ENCODE assay signal across 17 cellular contexts in the genomic region with DNA sequence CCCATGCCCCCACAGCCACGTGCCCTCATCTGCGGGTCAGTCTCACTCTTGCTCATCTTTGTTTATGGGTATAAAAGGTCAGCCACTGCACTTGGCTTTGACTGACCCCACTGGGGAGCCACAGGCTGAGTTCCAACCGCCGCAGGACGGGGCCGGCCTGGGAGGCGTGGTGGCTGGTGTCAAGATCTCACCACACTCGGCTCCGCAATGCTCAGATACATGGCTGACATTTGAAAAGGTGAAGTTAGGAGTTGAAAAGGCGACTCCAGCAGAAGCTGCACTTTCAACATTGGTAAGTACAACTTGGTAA. TPM values are rescaled to one million over a fixed set of nuclear protein-coding genes. Genes with fewer than 3 reads are reported as not detected.
DNase-seq lines count a peak whose midpoint lies in the region; ATAC-seq and TF ChIP-seq lines count a peak whose summit lies in the region.
"Had no signal": no experiment of that assay in that cellular context is flagged by ENCODE, and none has a peak within 500 bp of the region (broad histone marks: within the 10 kb centered on the region; RNA-seq: fewer than 3 reads in every experiment).

No MANE protein-coding gene starts in this region.

- peaks cover 29% of the 10 kb centered on the region for H3K79me1 ChIP-seq in mesenchymal stem cell (replicated peaks; ENCODE audit: low read length, poor library complexity, severe bottlenecking)

- H2BK120ac ChIP-seq in mesenchymal stem cell (ENCODE audit: low read depth, low read length) = no peak overlapping the region

- peak overlapping the region; percentile 16 for H4K8ac ChIP-seq in mesenchymal stem cell (ENCODE audit: low read length)

- intact Hi-C loops in heart left ventricle (cut with DNase I) = no loop called here

- no peaks in the 10 kb centered on the region for H3K9me3 Mint-ChIP-seq in stimulated activated naive CD8-positive, alpha-beta T cell treated with anti-CD3 and anti-CD28 coated beads, Interleukin-15, Interleukin-2, amounts not matched to agents 100 ng/mL and 50 ng/mL, for 24 hours
- H3K9me3 Mint-ChIP-seq in stimulated activated naive CD8-positive, alpha-beta T cell treated with anti-CD3 and anti-CD28 coated beads, Interleukin-15, amount 100 ng/mL, for 72 hours = no peaks in the 10 kb centered on the region
- H3K9me3 Mint-ChIP-seq: CD4-positive, CD25-positive, alpha-beta regulatory T cell had no signal

- H3K4me1 Mint-ChIP-seq in stimulated activated naive CD8-positive, alpha-beta T cell treated with anti-CD3 and anti-CD28 coated beads, Interleukin-15, Interleukin-2, amounts not matched to agents 100 ng/mL and 50 ng/mL, for 24 hours (ENCODE audit: low read depth) = peaks cover 19% of the 10 kb centered on the region
- H3K4me1 Mint-ChIP-seq in stimulated activated naive CD8-positive, alpha-beta T cell treated with anti-CD3 and anti-CD28 coated beads, Interleukin-15, amount 100 ng/mL, for 72 hours = peaks cover 15% of the 10 kb centered on the region

- no peak overlapping the region for H3K4me3 ChIP-seq in coronary artery
- H3K4me3 ChIP-seq in mesenchymal stem cell (ENCODE audit: insufficient read depth in 1 of 2, low read depth in 1 of 2, low read length in 2 of 2) = no peak overlapping the region
- H3K4me3 ChIP-seq in heart left ventricle = no peak overlapping the region
- H3K4me3 ChIP-seq: A549, GM12878 had no signal

- H3K27ac ChIP-seq in coronary artery (peak overlapping the region; percentile 9 to 43), mesenchymal stem cell (ENCODE audit: low read length, poor library complexity, severe bottlenecking) (no peak overlapping the region), heart left ventricle (peak overlapping the region in 1 of 12 donors; percentile 83)
- H3K27ac ChIP-seq: A549 had no signal

- no peak for ATAC-seq in stimulated activated naive CD8-positive, alpha-beta T cell treated with anti-CD3 and anti-CD28 coated beads, Interleukin-15, amount 100 ng/mL, for 72 hours
- ATAC-seq in omental fat pad (ENCODE audit: low FRiP score) (no peak), heart left ventricle (no peak)
- ATAC-seq: GM12878, HCT116, Right ventricle myocardium inferior had no signal

- TF ChIP-seq POLR2A in heart left ventricle (IDR thresholded peaks at IDR 0.05) = no peak

- H2AFZ ChIP-seq in mesenchymal stem cell (ENCODE audit: low read depth, low read length) = no peak overlapping the region

- DNase-seq in stimulated activated naive CD8-positive, alpha-beta T cell treated with anti-CD3 and anti-CD28 coated beads, Interleukin-15, amount 100 ng/mL, for 72 hours = no peak
- DNase-seq in coronary artery (ENCODE audit: low spot score) = no peak
- peak; percentile 28 for DNase-seq in mesenchymal stem cell
- DNase-seq in omental fat pad (ENCODE audit: low spot score) = no peak
- DNase-seq in heart left ventricle = no peak
- no peak for DNase-seq in glomerular visceral epithelial cell (ENCODE audit: extremely low spot score)
- DNase-seq: Calu3; CD4-positive, CD25-positive, alpha-beta regulatory T cell; NCI-H1092; NCI-H526 had no signal

- H2BK5ac ChIP-seq in mesenchymal stem cell (ENCODE audit: low read depth, low read length, poor library complexity, severe bottlenecking) = no peak overlapping the region

- no peak overlapping the region for H2AK5ac ChIP-seq in mesenchymal stem cell (ENCODE audit: low read length, severe bottlenecking)

- H3K27me3 ChIP-seq in mesenchymal stem cell (ENCODE audit: control insufficient read depth in 1 of 2, insufficient read depth in 1 of 2, low read length in 2 of 2) (no peaks in the 10 kb centered on the region), heart left ventricle (no peaks in the 10 kb centered on the region)

- H3K36me3 ChIP-seq in mesenchymal stem cell (ENCODE audit: control insufficient read depth in 1 of 2, insufficient read depth in 2 of 2, low read depth in 1 of 2, low read length in 2 of 2) (peaks cover 83 to 84% of the 10 kb centered on the region in 2 experiments), heart left ventricle (peaks cover 0 to 88% (median 87%) of the 10 kb centered on the region in 9 donors)

- peaks cover 46% of the 10 kb centered on the region for H3K36me3 Mint-ChIP-seq in stimulated activated naive CD8-positive, alpha-beta T cell treated with anti-CD3 and anti-CD28 coated beads, Interleukin-15, Interleukin-2, amounts not matched to agents 100 ng/mL and 50 ng/mL, for 24 hours (ENCODE audit: low read depth)

- H3K4ac ChIP-seq in mesenchymal stem cell (ENCODE audit: low read depth in 1 of 2, low read length in 2 of 2) = no peak overlapping the region

- peak overlapping the region in 1 of 2 experiments; percentile 57 for H3K23ac ChIP-seq in mesenchymal stem cell (ENCODE audit: low read length in 2 of 2)

- H2BK15ac ChIP-seq in mesenchymal stem cell (ENCODE audit: low read depth, poor library complexity, severe bottlenecking) = no peak overlapping the region

- H3K9ac ChIP-seq in mesenchymal stem cell (ENCODE audit: low read length) = no peak overlapping the region

- peak overlapping the region; percentile 36 for H3K27ac Mint-ChIP-seq in stimulated activated naive CD8-positive, alpha-beta T cell treated with anti-CD3 and anti-CD28 coated beads, Interleukin-15, Interleukin-2, amounts not matched to agents 100 ng/mL and 50 ng/mL, for 24 hours
- H3K27ac Mint-ChIP-seq in stimulated activated naive CD8-positive, alpha-beta T cell treated with anti-CD3 and anti-CD28 coated beads, Interleukin-15, amount 100 ng/mL, for 72 hours = no peak overlapping the region

- H3K9me3 ChIP-seq in mesenchymal stem cell (ENCODE audit: control insufficient read depth, low read length) (no peaks in the 10 kb centered on the region), heart left ventricle (no peaks in the 10 kb centered on the region)
- H3K9me3 ChIP-seq: A549 had no signal

- H3K4me2 ChIP-seq in mesenchymal stem cell (ENCODE audit: low read length, poor library complexity, severe bottlenecking) = no peak overlapping the region

- peak overlapping the region in 1 of 2 experiments; percentile 44 for H3K18ac ChIP-seq in mesenchymal stem cell (ENCODE audit: low read depth in 1 of 2, low read length in 2 of 2)

- no peak overlapping the region for H3K14ac ChIP-seq in mesenchymal stem cell (ENCODE audit: low read length in 2 of 2)

- no peak overlapping the region for H3K4me3 Mint-ChIP-seq in stimulated activated naive CD8-positive, alpha-beta T cell treated with anti-CD3 and anti-CD28 coated beads, Interleukin-15, Interleukin-2, amounts not matched to agents 100 ng/mL and 50 ng/mL, for 24 hours
- no peak overlapping the region for H3K4me3 Mint-ChIP-seq in stimulated activated naive CD8-positive, alpha-beta T cell treated with anti-CD3 and anti-CD28 coated beads, Interleukin-15, amount 100 ng/mL, for 72 hours
- H3K4me3 Mint-ChIP-seq: CD4-positive, CD25-positive, alpha-beta regulatory T cell had no signal

- 58% methylated on average over 10 of the region's 10 CpGs for WGBS in mesenchymal stem cell
- 91 to 95% (median 94%) methylated on average over 6 to 10 of the region's 10 CpGs for WGBS in heart left ventricle, 4 donors

- H3K27me3 Mint-ChIP-seq in stimulated activated naive CD8-positive, alpha-beta T cell treated with anti-CD3 and anti-CD28 coated beads, Interleukin-15, Interleukin-2, amounts not matched to agents 100 ng/mL and 50 ng/mL, for 24 hours = no peaks in the 10 kb centered on the region
- no peaks in the 10 kb centered on the region for H3K27me3 Mint-ChIP-seq in stimulated activated naive CD8-positive, alpha-beta T cell treated with anti-CD3 and anti-CD28 coated beads, Interleukin-15, amount 100 ng/mL, for 72 hours
- H3K27me3 Mint-ChIP-seq: CD4-positive, CD25-positive, alpha-beta regulatory T cell had no signal

- peak overlapping the region in 1 of 2 experiments; percentile 4 for H2BK12ac ChIP-seq in mesenchymal stem cell (ENCODE audit: low read length in 2 of 2)

- H4K91ac ChIP-seq in mesenchymal stem cell (ENCODE audit: low read length) = peak overlapping the region; percentile 75

- TF ChIP-seq CTCF in coronary artery (IDR thresholded peaks at IDR 0.05) (no peak), omental fat pad (IDR thresholded peaks at IDR 0.05) (no peak), heart left ventricle (IDR thresholded peaks at IDR 0.05) (no peak)

- H3K4me1 ChIP-seq in mesenchymal stem cell (ENCODE audit: control insufficient read depth, insufficient read depth, low read depth, low read length) (peaks cover 16% of the 10 kb centered on the region), heart left ventricle (peaks cover 0 to 23% (median 0%) of the 10 kb centered on the region in 12 donors)

RNA-seq across cellular contexts. Expression of a gene that starts 14.9 kb away (rescaled TPM):
- polyA plus RNA-seq in mesenchymal stem cell (2013, experiment 1 of 2) = 36.2 TPM
- polyA plus RNA-seq in mesenchymal stem cell (2013, experiment 2 of 2) = 35.4 TPM
- total RNA-seq in omental fat pad (10 to 100 TPM; 29.0 to 44.5 (median 36.3) TPM), heart left ventricle (10 to 100 TPM; 33.5 to 49.5 (median 40.1) TPM)
- polyA plus RNA-seq in heart left ventricle = 10 to 100 TPM; 34.5 to 36.0 TPM

RNA-seq across cellular contexts. Expression of a gene that starts 14.9 kb away (rescaled TPM):
- 17.8 TPM for polyA plus RNA-seq in mesenchymal stem cell (2013, experiment 1 of 2)
- polyA plus RNA-seq in mesenchymal stem cell (2013, experiment 2 of 2) = 17.9 TPM
- total RNA-seq in omental fat pad = 10 to 100 TPM; 19.3 to 40.2 (median 23.3) TPM
- total RNA-seq in heart left ventricle = 10 to 100 TPM; 34.5 to 53.3 (median 40.5) TPM
- polyA plus RNA-seq in heart left ventricle = 10 to 100 TPM; 44.5 to 80.4 TPM

RNA-seq across cellular contexts. Expression of a gene that starts 17.1 kb away (rescaled TPM):
- 0.50 TPM for polyA plus RNA-seq in mesenchymal stem cell (2013, experiment 1 of 2)
- polyA plus RNA-seq in mesenchymal stem cell (2013, experiment 2 of 2) = 0.41 TPM
- total RNA-seq in omental fat pad (10 to 100 TPM in 2 of 4 donors, 1 to 10 TPM in 2; 3.9 to 53.9 (median 8.4) TPM), heart left ventricle (10 to 100 TPM in 1 of 9 donors, 1 to 10 TPM in 8; 1.2 to 10.3 (median 2.6) TPM)
- polyA plus RNA-seq in heart left ventricle = 1 to 10 TPM in 1 of 2 donors, under 1 TPM in 1; 0.50 to 1.2 TPM

RNA-seq across cellular contexts. Expression of a gene that starts 42.9 kb away (rescaled TPM):
- polyA plus RNA-seq in mesenchymal stem cell (2013, experiment 1 of 2) = 0.54 TPM
- 0.47 TPM for polyA plus RNA-seq in mesenchymal stem cell (2013, experiment 2 of 2)
- total RNA-seq in omental fat pad (not detected), heart left ventricle (1 to 10 TPM in 1 of 9 donors, not detected in 8; 1.7 TPM)
- not detected for polyA plus RNA-seq in heart left ventricle
- total RNA-seq: Calu3, GM12878, OCI-LY7, Right ventricle myocardium inferior had no signal

RNA-seq across cellular contexts. Expression of a gene that starts 53.4 kb away (rescaled TPM):
- not detected for polyA plus RNA-seq in mesenchymal stem cell (2013, experiment 1 of 2)
- not detected for polyA plus RNA-seq in mesenchymal stem cell (2013, experiment 2 of 2)
- 1 to 10 TPM in 1 of 4 donors, not detected in 3; 3.3 TPM for total RNA-seq in omental fat pad
- not detected for total RNA-seq in heart left ventricle
- not detected for polyA plus RNA-seq in heart left ventricle
- total RNA-seq: Calu3; CD4-positive, CD25-positive, alpha-beta regulatory T cell; GM12878; HT1080; OCI-LY7; Right ventricle myocardium inferior had no signal
- polyA plus RNA-seq: CD4-positive, CD25-positive, alpha-beta regulatory T cell had no signal
